Comparison of ENCODE assay signal across 22 cellular contexts in genomic region chr20:2599265-2600060, GRCh38. TPM values are rescaled to one million over a fixed set of nuclear protein-coding genes. Genes with fewer than 3 reads are reported as not detected.
DNase-seq lines count a peak whose midpoint lies in the region; ATAC-seq and TF ChIP-seq lines count a peak whose summit lies in the region.
"Had no signal": no experiment of that assay in that cellular context is flagged by ENCODE, and none has a peak within 500 bp of the region (broad histone marks: within the 10 kb centered on the region; RNA-seq: fewer than 3 reads in every experiment).

No MANE protein-coding gene starts in this region.

- peak in 2 of 3 experiments; percentile 5 to 36 for DNase-seq in NCI-H1417 (lab: John Stamatoyannopoulos, UW)
- DNase-seq in NCI-H1417 treated with DMSO at 0.1 percent for 48 hours (lab: John Stamatoyannopoulos, UW), result no peak
- DNase-seq in HuH-7 (ENCODE audit: low spot score), result peak; percentile 19
- peak; percentile 64 for DNase-seq in ecto neural progenitor cell (ENCODE audit: low spot score)
- DNase-seq in heart left ventricle, result no peak
- no peak for DNase-seq in cerebellum (ENCODE audit: low spot score)
- DNase-seq: 8988T; activated B cell treated with CpG ODN at 0.5 μM for 24 hours; activated CD8-positive, alpha-beta memory T cell treated with anti-CD3 and anti-CD28 coated beads for 24 hours; amniotic stem cell; CD4-positive, CD25-positive, alpha-beta regulatory T cell; GM23248; kidney glomerular epithelial cell; MG63; stimulated activated naive CD4-positive, alpha-beta T cell; T-helper 1 cell; upper lobe of right lung had no signal

- H3K27ac ChIP-seq in mucosa of rectum (ENCODE audit: low read depth in 2 of 2, low read length in 2 of 2) (peak overlapping the region; percentile 70 to 76), heart left ventricle (no peak overlapping the region)
- H3K27ac ChIP-seq: GM23248, parathyroid adenoma, upper lobe of right lung had no signal

- intact Hi-C loops in heart left ventricle (cut with DNase I), result no loop called here

- no peaks in the 10 kb centered on the region for H3K27me3 ChIP-seq in mucosa of rectum (ENCODE audit: control insufficient read depth in 2 of 2, insufficient read depth in 2 of 2, low read length in 2 of 2)
- peaks cover 0 to 10% (median 0%) of the 10 kb centered on the region in 9 donors for H3K27me3 ChIP-seq in heart left ventricle
- H3K27me3 ChIP-seq: MG63, upper lobe of right lung had no signal

- no peaks in the 10 kb centered on the region for H3K36me3 ChIP-seq in mucosa of rectum (ENCODE audit: control insufficient read depth in 2 of 2, insufficient read depth in 2 of 2, low read length in 2 of 2)
- H3K36me3 ChIP-seq in heart left ventricle, result no peaks in the 10 kb centered on the region
- H3K36me3 ChIP-seq: MG63, upper lobe of right lung had no signal

- WGBS in heart left ventricle, 4 donors, result 30 to 37% (median 35%) methylated on average over 5 of the region's 5 CpGs

- no peak for TF ChIP-seq CTCF in heart left ventricle (IDR thresholded peaks at IDR 0.05)

- H3K4me1 ChIP-seq in mucosa of rectum (ENCODE audit: control insufficient read depth in 2 of 2, insufficient read depth in 2 of 2, low read length in 2 of 2), result peaks cover 3 to 17% of the 10 kb centered on the region in 2 donors
- no peaks in the 10 kb centered on the region for H3K4me1 ChIP-seq in heart left ventricle
- H3K4me1 ChIP-seq: parathyroid adenoma, upper lobe of right lung had no signal

- H3K9ac ChIP-seq in mucosa of rectum (ENCODE audit: low read depth in 1 of 2, low read length in 2 of 2), result peak overlapping the region in 1 of 2 donors; percentile 20
- H3K9ac ChIP-seq: GM23248, parathyroid adenoma had no signal

- H3K9me3 ChIP-seq in mucosa of rectum (ENCODE audit: control insufficient read depth in 2 of 2, low read length in 2 of 2) (no peaks in the 10 kb centered on the region), heart left ventricle (no peaks in the 10 kb centered on the region)
- H3K9me3 ChIP-seq: MG63, upper lobe of right lung had no signal

- ATAC-seq in heart left ventricle, result no peak
- ATAC-seq in GM21786 (IDR thresholded peaks at IDR 0.05; ENCODE audit: unreplicated experiment), result no peak
- ATAC-seq: Panc1, upper lobe of right lung had no signal

- no peak for TF ChIP-seq POLR2A in heart left ventricle (IDR thresholded peaks at IDR 0.05)

- H3K4me3 ChIP-seq in mucosa of rectum (ENCODE audit: low read length in 2 of 2), result peak overlapping the region; percentile 37 to 39
- H3K4me3 ChIP-seq in heart left ventricle, result no peak overlapping the region
- H3K4me3 ChIP-seq: GM23248, MG63, smooth muscle cell, upper lobe of right lung had no signal

RNA-seq across cellular contexts. Expression of gene NOP56, which starts 53.0 kb away (rescaled TPM):
- total RNA-seq in heart left ventricle (10 to 100 TPM; 24.6 to 78.8 (median 51.0) TPM), cerebellum (83.5 TPM)
- polyA plus RNA-seq in heart left ventricle, result 10 to 100 TPM; 42.3 to 66.8 TPM

Comparison
In these comparisons a context has a peak if more than half of its experiments do, and no peak if none do; other contexts are left out.
1. DNase-seq: peak in NCI-H1417 (2 of 3), HuH-7 (single experiment) and ecto neural progenitor cell (single experiment); none in NCI-H1417 treated with DMSO at 0.1 percent for 48 hours (single experiment), heart left ventricle (0 of 5) and cerebellum (single experiment).
2. H3K27ac ChIP-seq: peak in mucosa of rectum (2 of 2); none in heart left ventricle (0 of 12).
3. H3K4me3 ChIP-seq: peak in mucosa of rectum (2 of 2); none in heart left ventricle (0 of 12).